1 cellular context compared by ENCODE assay signal in genomic region chr17:45660474-45660873, GRCh38.
A peak's percentile ranks its signal among the peaks of the same experiment; 100 is the strongest.
TF ChIP-seq lines count a peak whose summit lies in the region.

No MANE protein-coding gene starts in this region.

TF ChIP-seq in GM23338, 12 proteins besides CTCF, POLR2A, EP300 and RAD21 (continued from another document):
- TF ChIP-seq REST (IDR thresholded peaks at IDR 0.05; ENCODE audit: unreplicated experiment) (peak; percentile 76), ZNF331 (CRISPR knock-in tag; IDR thresholded peaks at IDR 0.05; ENCODE audit: low read depth) (no peak)
TF ChIP-seq in GM23338: peak in this region for 1.
